1 cellular context compared by ENCODE assay signal in genomic region chr9:134175808-134176598, GRCh38.
TF ChIP-seq lines count a peak whose summit lies in the region.

No MANE protein-coding gene starts in this region.

TF ChIP-seq in HepG2, 621 proteins besides CTCF, POLR2A, EP300 and RAD21 (continued from another document and continues in another):
- TF ChIP-seq ZNF687 (CRISPR knock-in tag; IDR thresholded peaks at IDR 0.05) (peak; percentile 94), ZNF747 (CRISPR knock-in tag; IDR thresholded peaks at IDR 0.05; ENCODE audit: borderline replicate concordance) (0 out of 2 replicates have a peak, but pooled peaks have one; percentile 68), TP53 (CRISPR knock-in tag; conservative IDR thresholded peaks at IDR 0.05) (no peak), PRDM15 (CRISPR knock-in tag; IDR thresholded peaks at IDR 0.05) (no peak), ZNF296 (CRISPR knock-in tag; conservative IDR thresholded peaks at IDR 0.05) (peak; percentile 59; the same call in 1 of the 2 replicates), PAX8 (CRISPR knock-in tag; IDR thresholded peaks at IDR 0.05; ENCODE audit: borderline replicate concordance) (0 out of 2 replicates have a peak, but pooled peaks have one; percentile 45), DMAP1 (CRISPR knock-in tag; IDR thresholded peaks at IDR 0.05) (0 out of 2 replicates have a peak, but pooled peaks have one; percentile 30), NFYC (CRISPR knock-in tag; IDR thresholded peaks at IDR 0.05) (no peak), SPEN (CRISPR knock-in tag; IDR thresholded peaks at IDR 0.05; ENCODE audit: low read depth) (peak; percentile 77; the same call in 1 of the 2 replicates), HDAC2 (CRISPR knock-in tag; IDR thresholded peaks at IDR 0.05) (peak; percentile 71; the same call in 1 of the 2 replicates), KLF11 (CRISPR knock-in tag; IDR thresholded peaks at IDR 0.05) (no peak), YEATS4 (CRISPR knock-in tag; IDR thresholded peaks at IDR 0.05; ENCODE audit: borderline replicate concordance) (peak; percentile 61; the same call in 1 of the 2 replicates), STAG1 (CRISPR knock-in tag; IDR thresholded peaks at IDR 0.05) (peak; percentile 87), MYC (CRISPR knock-in tag; IDR thresholded peaks at IDR 0.05; ENCODE audit: borderline replicate concordance) (peak; percentile 76), ZNF329 (CRISPR knock-in tag; IDR thresholded peaks at IDR 0.05; ENCODE audit: low read depth) (no peak; the same call in 1 of the 2 replicates), ZNF263 (CRISPR knock-in tag; IDR thresholded peaks at IDR 0.05) (peak; percentile 84), RFXAP (CRISPR knock-in tag; IDR thresholded peaks at IDR 0.05; ENCODE audit: borderline replicate concordance) (0 out of 2 replicates have a peak, but pooled peaks have one; percentile 30), GATAD1 (CRISPR knock-in tag; IDR thresholded peaks at IDR 0.05) (0 out of 2 replicates have a peak, but pooled peaks have one; percentile 32), NR2F2 (IDR thresholded peaks at IDR 0.05; ENCODE audit: borderline replicate concordance, low read depth) (peak; percentile 64; the same call in 1 of the 2 replicates), ZNF513 (CRISPR knock-in tag; conservative IDR thresholded peaks at IDR 0.05) (no peak), ZNF547 (CRISPR knock-in tag; IDR thresholded peaks at IDR 0.05) (peak; percentile 64; the same call in 1 of the 2 replicates), SP4 (CRISPR knock-in tag; IDR thresholded peaks at IDR 0.05) (0 out of 2 replicates have a peak, but pooled peaks have one; percentile 57), ZBTB7A (CRISPR knock-in tag; IDR thresholded peaks at IDR 0.05) (peak; percentile 79), GATAD2A (CRISPR knock-in tag; IDR thresholded peaks at IDR 0.05) (peak; percentile 36; the same call in 1 of the 2 replicates), ZNF781 (CRISPR knock-in tag; IDR thresholded peaks at IDR 0.05; ENCODE audit: borderline replicate concordance, not compliant biosample characterization) (no peak), HNRNPLL (IDR thresholded peaks at IDR 0.05; ENCODE audit: low read depth, low read length, poor library complexity, severe bottlenecking) (peak; percentile 34), ZFP62 (CRISPR knock-in tag; IDR thresholded peaks at IDR 0.05) (no peak), NCOR1 (IDR thresholded peaks at IDR 0.05; ENCODE audit: borderline replicate concordance, low read length) (no peak), HNRNPL (IDR thresholded peaks at IDR 0.05; ENCODE audit: low read depth, low read length) (peak; percentile 88), MZF1 (CRISPR knock-in tag; IDR thresholded peaks at IDR 0.05; ENCODE audit: borderline replicate concordance) (no peak), HCFC1 (IDR thresholded peaks at IDR 0.05; ENCODE audit: low read depth, low read length) (no peak), ZFY (CRISPR knock-in tag; IDR thresholded peaks at IDR 0.05) (peak; percentile 56; the same call in 1 of the 2 replicates), ZNF766 (CRISPR knock-in tag; IDR thresholded peaks at IDR 0.05; ENCODE audit: borderline replicate concordance) (0 out of 2 replicates have a peak, but pooled peaks have one; percentile 12), ZBTB21 (CRISPR knock-in tag; IDR thresholded peaks at IDR 0.05) (no peak)
- TF ChIP-seq, protein P1, sequence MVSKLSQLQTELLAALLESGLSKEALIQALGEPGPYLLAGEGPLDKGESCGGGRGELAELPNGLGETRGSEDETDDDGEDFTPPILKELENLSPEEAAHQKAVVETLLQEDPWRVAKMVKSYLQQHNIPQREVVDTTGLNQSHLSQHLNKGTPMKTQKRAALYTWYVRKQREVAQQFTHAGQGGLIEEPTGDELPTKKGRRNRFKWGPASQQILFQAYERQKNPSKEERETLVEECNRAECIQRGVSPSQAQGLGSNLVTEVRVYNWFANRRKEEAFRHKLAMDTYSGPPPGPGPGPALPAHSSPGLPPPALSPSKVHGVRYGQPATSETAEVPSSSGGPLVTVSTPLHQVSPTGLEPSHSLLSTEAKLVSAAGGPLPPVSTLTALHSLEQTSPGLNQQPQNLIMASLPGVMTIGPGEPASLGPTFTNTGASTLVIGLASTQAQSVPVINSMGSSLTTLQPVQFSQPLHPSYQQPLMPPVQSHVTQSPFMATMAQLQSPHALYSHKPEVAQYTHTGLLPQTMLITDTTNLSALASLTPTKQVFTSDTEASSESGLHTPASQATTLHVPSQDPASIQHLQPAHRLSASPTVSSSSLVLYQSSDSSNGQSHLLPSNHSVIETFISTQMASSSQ (IDR thresholded peaks at IDR 0.05; ENCODE audit: low read depth), result 0 out of 2 replicates have a peak, but pooled peaks have one; percentile 17
- TF ChIP-seq, protein P1 (CRISPR knock-in tag; IDR thresholded peaks at IDR 0.05; ENCODE audit: borderline replicate concordance), result peak; percentile 61; the same call in 1 of the 2 replicates
- TF ChIP-seq, protein P2, sequence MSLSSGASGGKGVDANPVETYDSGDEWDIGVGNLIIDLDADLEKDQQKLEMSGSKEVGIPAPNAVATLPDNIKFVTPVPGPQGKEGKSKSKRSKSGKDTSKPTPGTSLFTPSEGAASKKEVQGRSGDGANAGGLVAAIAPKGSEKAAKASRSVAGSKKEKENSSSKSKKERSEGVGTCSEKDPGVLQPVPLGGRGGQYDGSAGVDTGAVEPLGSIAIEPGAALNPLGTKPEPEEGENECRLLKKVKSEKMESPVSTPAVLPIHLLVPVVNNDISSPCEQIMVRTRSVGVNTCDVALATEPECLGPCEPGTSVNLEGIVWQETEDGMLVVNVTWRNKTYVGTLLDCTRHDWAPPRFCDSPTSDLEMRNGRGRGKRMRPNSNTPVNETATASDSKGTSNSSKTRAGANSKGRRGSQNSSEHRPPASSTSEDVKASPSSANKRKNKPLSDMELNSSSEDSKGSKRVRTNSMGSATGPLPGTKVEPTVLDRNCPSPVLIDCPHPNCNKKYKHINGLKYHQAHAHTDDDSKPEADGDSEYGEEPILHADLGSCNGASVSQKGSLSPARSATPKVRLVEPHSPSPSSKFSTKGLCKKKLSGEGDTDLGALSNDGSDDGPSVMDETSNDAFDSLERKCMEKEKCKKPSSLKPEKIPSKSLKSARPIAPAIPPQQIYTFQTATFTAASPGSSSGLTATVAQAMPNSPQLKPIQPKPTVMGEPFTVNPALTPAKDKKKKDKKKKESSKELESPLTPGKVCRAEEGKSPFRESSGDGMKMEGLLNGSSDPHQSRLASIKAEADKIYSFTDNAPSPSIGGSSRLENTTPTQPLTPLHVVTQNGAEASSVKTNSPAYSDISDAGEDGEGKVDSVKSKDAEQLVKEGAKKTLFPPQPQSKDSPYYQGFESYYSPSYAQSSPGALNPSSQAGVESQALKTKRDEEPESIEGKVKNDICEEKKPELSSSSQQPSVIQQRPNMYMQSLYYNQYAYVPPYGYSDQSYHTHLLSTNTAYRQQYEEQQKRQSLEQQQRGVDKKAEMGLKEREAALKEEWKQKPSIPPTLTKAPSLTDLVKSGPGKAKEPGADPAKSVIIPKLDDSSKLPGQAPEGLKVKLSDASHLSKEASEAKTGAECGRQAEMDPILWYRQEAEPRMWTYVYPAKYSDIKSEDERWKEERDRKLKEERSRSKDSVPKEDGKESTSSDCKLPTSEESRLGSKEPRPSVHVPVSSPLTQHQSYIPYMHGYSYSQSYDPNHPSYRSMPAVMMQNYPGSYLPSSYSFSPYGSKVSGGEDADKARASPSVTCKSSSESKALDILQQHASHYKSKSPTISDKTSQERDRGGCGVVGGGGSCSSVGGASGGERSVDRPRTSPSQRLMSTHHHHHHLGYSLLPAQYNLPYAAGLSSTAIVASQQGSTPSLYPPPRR (CRISPR knock-in tag; IDR thresholded peaks at IDR 0.05; ENCODE audit: borderline replicate concordance), result peak; percentile 62; the same call in 1 of the 2 replicates
- TF ChIP-seq, protein P3, sequence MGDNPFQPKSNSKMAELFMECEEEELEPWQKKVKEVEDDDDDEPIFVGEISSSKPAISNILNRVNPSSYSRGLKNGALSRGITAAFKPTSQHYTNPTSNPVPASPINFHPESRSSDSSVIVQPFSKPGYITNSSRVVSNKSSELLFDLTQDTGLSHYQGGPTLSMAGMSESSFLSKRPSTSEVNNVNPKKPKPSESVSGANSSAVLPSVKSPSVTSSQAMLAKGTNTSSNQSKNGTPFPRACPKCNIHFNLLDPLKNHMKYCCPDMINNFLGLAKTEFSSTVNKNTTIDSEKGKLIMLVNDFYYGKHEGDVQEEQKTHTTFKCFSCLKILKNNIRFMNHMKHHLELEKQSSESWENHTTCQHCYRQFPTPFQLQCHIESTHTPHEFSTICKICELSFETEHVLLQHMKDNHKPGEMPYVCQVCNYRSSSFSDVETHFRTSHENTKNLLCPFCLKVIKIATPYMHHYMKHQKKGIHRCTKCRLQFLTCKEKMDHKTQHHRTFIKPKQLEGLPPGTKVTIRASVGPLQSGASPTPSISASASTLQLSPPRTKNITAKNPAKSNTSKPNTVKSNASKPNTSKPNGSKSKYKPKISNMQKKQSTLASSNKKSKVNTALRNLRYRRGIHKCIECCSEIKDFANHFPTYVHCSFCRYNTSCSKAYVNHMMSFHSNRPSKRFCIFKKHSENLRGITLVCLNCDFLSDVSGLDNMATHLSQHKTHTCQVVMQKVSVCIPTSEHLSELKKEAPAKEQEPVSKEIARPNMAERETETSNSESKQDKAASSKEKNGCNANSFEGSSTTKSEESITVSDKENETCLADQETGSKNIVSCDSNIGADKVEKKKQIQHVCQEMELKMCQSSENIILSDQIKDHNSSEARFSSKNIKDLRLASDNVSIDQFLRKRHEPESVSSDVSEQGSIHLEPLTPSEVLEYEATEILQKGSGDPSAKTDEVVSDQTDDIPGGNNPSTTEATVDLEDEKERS (CRISPR knock-in tag; IDR thresholded peaks at IDR 0.05), result peak; percentile 58; the same call in 1 of the 2 replicates
